ENCODE assay signal across 1 cellular context in genomic region chr2:1739961-1740713, GRCh38.
TF ChIP-seq lines count a peak whose summit lies in the region.

No MANE protein-coding gene starts in this region.

TF ChIP-seq in SK-N-SH, 30 proteins besides CTCF, POLR2A, EP300 and RAD21 (continued from another document):
- TF ChIP-seq EZH2phosphoT487 (IDR thresholded peaks at IDR 0.05; ENCODE audit: borderline replicate concordance, low read depth), result no peak
TF ChIP-seq in SK-N-SH: peak in this region for 0.
